1 cellular context compared by ENCODE assay signal in genomic region chr5:150641006-150641570, GRCh38.
TF ChIP-seq lines count a peak whose summit lies in the region.

No MANE protein-coding gene starts in this region.

TF ChIP-seq in SK-N-SH treated with all-trans-retinoic acid at 6 μM for 48 hours, 23 proteins besides CTCF, POLR2A, EP300 and RAD21 (continued from another document):
- no peak for TF ChIP-seq PATZ1 (CRISPR knock-in tag; IDR thresholded peaks at IDR 0.05; ENCODE audit: borderline replicate concordance)
- TF ChIP-seq ZNF70 (CRISPR knock-in tag; IDR thresholded peaks at IDR 0.05): no peak
- TF ChIP-seq ZFP3 (CRISPR knock-in tag; IDR thresholded peaks at IDR 0.05): no peak; the same call in 1 of the 2 replicates
